27 cellular contexts compared by ENCODE assay signal in genomic region chr11:36282926-36283325, GRCh38.
"Had no signal": no experiment of that assay in that cellular context is flagged by ENCODE, and none has a peak within 500 bp of the region (broad histone marks: within the 10 kb centered on the region; RNA-seq: fewer than 3 reads in every experiment).

No MANE protein-coding gene starts in this region.

- H3K27me3 ChIP-seq: adrenal gland, body of pancreas, esophagus muscularis mucosa, gastroesophageal sphincter, heart right ventricle, hepatocyte had no signal

- DNase-seq: activated CD4-positive, alpha-beta memory T cell treated with anti-CD3 and anti-CD28 coated beads for 36 hours; activated CD4-positive, alpha-beta T cell treated with anti-CD3 and anti-CD28 coated beads for 36 hours; activated CD4-positive, alpha-beta T cell treated with anti-CD3 and anti-CD28 coated beads, Interleukin-2, amount 10 ng/mL, durations not matched to agents 24 days and 14 days; activated CD4-positive, CD25-positive, alpha-beta regulatory T cell; activated CD4-positive, CD25-positive, alpha-beta regulatory T cell treated with anti-CD3 and anti-CD28 coated beads, Interleukin-2, amount 50 U/mL, for 72 hours; activated CD8-positive, alpha-beta memory T cell treated with anti-CD3 and anti-CD28 coated beads for 24 hours; activated effector memory CD4-positive, alpha-beta T cell treated with anti-CD3 and anti-CD28 coated beads, Interleukin-2, amount 50 U/mL, for 16 hours; activated naive CD4-positive, alpha-beta T cell treated with anti-CD3 and anti-CD28 coated beads, Interleukin-2, amount 10 ng/mL, durations not matched to agents 7 days and 5 days; activated T-cell treated with anti-CD3 and anti-CD28 coated beads, Interleukin-2, amount 50 U/mL, for 4 hours; adrenal gland; amygdala; aorta; body of pancreas; caudate nucleus; effector memory CD4-positive, alpha-beta T cell; erythroblast; foreskin melanocyte; heart right ventricle; T-helper 1 cell; T-helper 17 cell; T1000 had no signal

- H3K27ac ChIP-seq: adrenal gland, body of pancreas, esophagus muscularis mucosa, gastroesophageal sphincter, heart right ventricle, hepatocyte had no signal

- FAIRE-seq: colon had no signal

- H3K9me3 ChIP-seq: adrenal gland, body of pancreas had no signal

- H2AFZ ChIP-seq: hepatocyte had no signal

- H3K4me3 Mint-ChIP-seq: activated CD4-positive, alpha-beta memory T cell treated with anti-CD3 and anti-CD28 coated beads for 36 hours; activated CD4-positive, alpha-beta T cell treated with anti-CD3 and anti-CD28 coated beads for 36 hours; activated CD4-positive, alpha-beta T cell treated with anti-CD3 and anti-CD28 coated beads, Interleukin-2, amount 10 ng/mL, durations not matched to agents 24 days and 14 days; activated naive CD4-positive, alpha-beta T cell treated with anti-CD3 and anti-CD28 coated beads, Interleukin-2, amount 10 ng/mL, durations not matched to agents 7 days and 5 days; activated T-cell treated with anti-CD3 and anti-CD28 coated beads, Interleukin-2, amount 50 U/mL, for 4 hours; T-helper 17 cell; T-helper 2 cell treated with Interferon-gamma antibody and Interleukin-4, amounts not matched to agents 5 μg/mL and 100 μg/mL, for 36 hours had no signal

- H3K9me3 Mint-ChIP-seq: activated CD4-positive, alpha-beta T cell treated with anti-CD3 and anti-CD28 coated beads, Interleukin-2, amount 10 ng/mL, durations not matched to agents 24 days and 14 days; activated naive CD4-positive, alpha-beta T cell treated with anti-CD3 and anti-CD28 coated beads, Interleukin-2, amount 10 ng/mL, durations not matched to agents 7 days and 5 days; activated T-helper 2 cell treated with anti-CD3 and anti-CD28 coated beads, Interferon-gamma antibody, Interleukin-2, Interleukin-4, amounts not matched to agents 10 μg/mL and 5 μg/mL and 100 μg/mL, durations not matched to agents 14 hours and 24 hours and 36 hours; T-helper 2 cell treated with Interferon-gamma antibody and Interleukin-4, amounts not matched to agents 5 μg/mL and 100 μg/mL, for 36 hours had no signal

- H3K4me2 ChIP-seq: hepatocyte had no signal

- H3K27me3 Mint-ChIP-seq: activated CD4-positive, alpha-beta memory T cell treated with anti-CD3 and anti-CD28 coated beads for 36 hours; activated CD4-positive, alpha-beta T cell treated with anti-CD3 and anti-CD28 coated beads for 36 hours; activated CD4-positive, alpha-beta T cell treated with anti-CD3 and anti-CD28 coated beads, Interleukin-2, amount 10 ng/mL, durations not matched to agents 24 days and 14 days; activated naive CD4-positive, alpha-beta T cell treated with anti-CD3 and anti-CD28 coated beads, Interleukin-2, amount 10 ng/mL, durations not matched to agents 7 days and 5 days; T-helper 17 cell had no signal

- H3K27ac Mint-ChIP-seq: activated CD4-positive, alpha-beta memory T cell treated with anti-CD3 and anti-CD28 coated beads for 36 hours; activated CD4-positive, alpha-beta T cell treated with anti-CD3 and anti-CD28 coated beads for 36 hours; activated CD4-positive, alpha-beta T cell treated with anti-CD3 and anti-CD28 coated beads, Interleukin-2, amount 10 ng/mL, durations not matched to agents 24 days and 14 days; activated naive CD4-positive, alpha-beta T cell treated with anti-CD3 and anti-CD28 coated beads, Interleukin-2, amount 10 ng/mL, durations not matched to agents 7 days and 5 days; activated T-helper 2 cell treated with anti-CD3 and anti-CD28 coated beads, Interferon-gamma antibody, Interleukin-2, Interleukin-4, amounts not matched to agents 10 μg/mL and 5 μg/mL and 100 μg/mL, durations not matched to agents 14 hours and 24 hours and 36 hours; T-helper 17 cell; T-helper 2 cell treated with Interferon-gamma antibody and Interleukin-4, amounts not matched to agents 5 μg/mL and 100 μg/mL, for 36 hours had no signal

- H3K4me3 ChIP-seq: adrenal gland, body of pancreas, esophagus muscularis mucosa, gastroesophageal sphincter, heart right ventricle, hepatocyte had no signal

- ATAC-seq: activated CD4-positive, alpha-beta T cell treated with anti-CD3 and anti-CD28 coated beads for 36 hours; activated T-cell treated with anti-CD3 and anti-CD28 coated beads, Interleukin-2, amount 50 U/mL, for 4 hours; body of pancreas; gastroesophageal sphincter; heart right ventricle; T-helper 17 cell had no signal

- H3K36me3 Mint-ChIP-seq: activated naive CD4-positive, alpha-beta T cell treated with anti-CD3 and anti-CD28 coated beads, Interleukin-2, amount 10 ng/mL, durations not matched to agents 7 days and 5 days had no signal
